ENCODE assay signal across 10 cellular contexts in genomic region chr1:32247452-32247851, GRCh38. TPM values are rescaled to one million over a fixed set of nuclear protein-coding genes. Genes with fewer than 3 reads are reported as not detected.
DNase-seq lines count a peak whose midpoint lies in the region; ATAC-seq, FAIRE-seq and TF ChIP-seq lines count a peak whose summit lies in the region.
"Had no signal": no experiment of that assay in that cellular context is flagged by ENCODE, and none has a peak within 500 bp of the region (broad histone marks: within the 10 kb centered on the region; RNA-seq: fewer than 3 reads in every experiment).

No MANE protein-coding gene starts in this region.

- H3K27ac Mint-ChIP-seq in stimulated activated naive CD8-positive, alpha-beta T cell treated with anti-CD3 and anti-CD28 coated beads, Interleukin-15, Interleukin-2, amounts not matched to agents 100 ng/mL and 50 ng/mL, for 24 hours = peak overlapping the region; percentile 78

- H3K9me3 ChIP-seq in H1 (ENCODE audit: insufficient read depth in 2 of 2, low read depth in 1 of 2, low read length in 1 of 2) (no peaks in the 10 kb centered on the region), neuronal stem cell (replicated peaks in 1 of 2; ENCODE audit: control insufficient read depth in 2 of 2, insufficient read depth in 1 of 2, low read depth in 1 of 2, low read length in 2 of 2) (no peaks in the 10 kb centered on the region)

- no peak overlapping the region for H3K14ac ChIP-seq in H1 (ENCODE audit: insufficient read length)
- no peak overlapping the region for H3K14ac ChIP-seq in neuronal stem cell (ENCODE audit: low read length)

- H3K9ac ChIP-seq in H1 (replicated peaks in 1 of 4; ENCODE audit: extremely low read depth in 1 of 4, low read depth in 3 of 4, low read length in 3 of 4) = no peak overlapping the region; a peak in 1 of 7 replicates
- no peak overlapping the region for H3K9ac ChIP-seq in neuronal stem cell (ENCODE audit: low read depth, low read length, poor library complexity)

- no peaks in the 10 kb centered on the region for H3K79me2 ChIP-seq in H1 (ENCODE audit: control insufficient read depth in 1 of 2, insufficient read depth in 2 of 2, low read length in 2 of 2)

- TF ChIP-seq CTCF in H1 (IDR thresholded peaks at IDR 0.05; ENCODE audit: control extremely low read depth in 1 of 3, insufficient read depth in 1 of 3, low read depth in 1 of 3, low read length in 3 of 3) = no peak

- H2BK20ac ChIP-seq in H1 (ENCODE audit: low read length) = no peak overlapping the region

- peaks cover 4% of the 10 kb centered on the region; the same call in 1 of the 2 replicates for H3K23me2 ChIP-seq in H1 (ENCODE audit: low read depth, low read length)

- TF ChIP-seq RAD21 in H1 (IDR thresholded peaks at IDR 0.05 in 1 of 2, conservative IDR thresholded peaks at IDR 0.05 in 1 of 2; ENCODE audit: low read depth in 2 of 2, low read length in 2 of 2) = no peak

- no peak overlapping the region for H3K27ac ChIP-seq in H1 (ENCODE audit: low read depth, low read length)
- H3K27ac ChIP-seq in neuronal stem cell (replicated peaks; ENCODE audit: low read length) = no peak overlapping the region

- no peak for TF ChIP-seq EP300 in H1 (IDR thresholded peaks at IDR 0.05; ENCODE audit: borderline replicate concordance in 1 of 2, low read depth in 2 of 2, low read length in 2 of 2)

- H3K4me1 Mint-ChIP-seq in stimulated activated naive CD8-positive, alpha-beta T cell treated with anti-CD3 and anti-CD28 coated beads, Interleukin-15, Interleukin-2, amounts not matched to agents 100 ng/mL and 50 ng/mL, for 24 hours (ENCODE audit: low read depth) = peaks cover 64% of the 10 kb centered on the region

- H3K9me3 Mint-ChIP-seq in stimulated activated naive CD8-positive, alpha-beta T cell treated with anti-CD3 and anti-CD28 coated beads, Interleukin-15, Interleukin-2, amounts not matched to agents 100 ng/mL and 50 ng/mL, for 24 hours = no peaks in the 10 kb centered on the region

- H3K23ac ChIP-seq in H1 (ENCODE audit: insufficient read length) (no peak overlapping the region), neuronal stem cell (ENCODE audit: low read depth, low read length, poor library complexity) (no peak overlapping the region)

- peaks cover 7 to 13% (median 10%) of the 10 kb centered on the region in 4 experiments for H3K4me1 ChIP-seq in H1 (replicated peaks in 1 of 4; ENCODE audit: control insufficient read depth in 3 of 4, insufficient read depth in 4 of 4, low read length in 3 of 4)
- peaks cover 12 to 23% of the 10 kb centered on the region in 2 donors for H3K4me1 ChIP-seq in neuronal stem cell (ENCODE audit: control insufficient read depth in 2 of 2, insufficient read depth in 1 of 2, low read depth in 1 of 2, low read length in 2 of 2)

- no peaks in the 10 kb centered on the region for H4K20me1 ChIP-seq in H1 (replicated peaks in 1 of 2; ENCODE audit: control insufficient read depth in 1 of 2, insufficient read depth in 2 of 2, low read length in 2 of 2)

- H2AFZ ChIP-seq in H1 (ENCODE audit: low read length) (no peak overlapping the region), neuronal stem cell (ENCODE audit: low read length) (peak overlapping the region; percentile 84)

- no peak overlapping the region for H3K4ac ChIP-seq in H1 (replicated peaks; ENCODE audit: insufficient read length, low read depth, low read length)
- no peak overlapping the region for H3K4ac ChIP-seq in neuronal stem cell (ENCODE audit: low read length)

- WGBS in H1 (ENCODE audit: extremely low coverage in 1 of 2, insufficient coverage in 1 of 2, insufficient read length in 1 of 2, insufficient replicate concordance in 2 of 2, low coverage in 1 of 2, low lambda C conversion rate in 2 of 2, missing lambda C conversion rate in 1 of 2), 2 experiments = 86% methylated on average over 11 of the region's 12 CpGs; no CpG with 5 or more reads in 1 of the 2 experiments
- no CpG with 5 or more reads among the region's 12 CpGs for WGBS in neuronal stem cell (ENCODE audit: extremely low coverage in 2 of 2, insufficient read length in 2 of 2, insufficient replicate concordance in 1 of 2), 2 donors

- H2BK5ac ChIP-seq in H1 (ENCODE audit: low read depth, low read length) = peak overlapping the region; percentile 52; the same call in 1 of the 2 replicates
- H2BK5ac ChIP-seq in neuronal stem cell (ENCODE audit: low read length) = no peak overlapping the region

- no peak overlapping the region for H4K5ac ChIP-seq in H1 (ENCODE audit: insufficient read length, low read depth, low read length)

- no peaks in the 10 kb centered on the region; a peak in 1 of 7 replicates for H3K27me3 ChIP-seq in H1 (replicated peaks in 1 of 4; ENCODE audit: control insufficient read depth in 3 of 4, extremely low read depth in 1 of 4, insufficient read depth in 3 of 4, low read length in 3 of 4)
- H3K27me3 ChIP-seq in neuronal stem cell (ENCODE audit: control insufficient read depth in 3 of 3, insufficient read depth in 3 of 3, low read depth in 1 of 3, low read length in 3 of 3) = no peaks in the 10 kb centered on the region

- no peak for DNase-seq in stimulated activated naive CD8-positive, alpha-beta T cell treated with anti-CD3 and anti-CD28 coated beads, Interleukin-15, Interleukin-2, amounts not matched to agents 100 U/mL and 50 U/mL, for 24 hours
- DNase-seq in H1 (ENCODE audit: low read depth in 1 of 2, low spot score in 2 of 2) = no peak
- no peak for DNase-seq in neuronal stem cell (ENCODE audit: low spot score)
- no peak for DNase-seq in AML-193 (lab: John Stamatoyannopoulos, UW)
- DNase-seq in iPS-NIHi7 (ENCODE audit: extremely low spot score) = no peak
- no peak for DNase-seq in EL

- H3K79me1 ChIP-seq in H1 (ENCODE audit: low read depth, low read length) (no peaks in the 10 kb centered on the region), neuronal stem cell (ENCODE audit: low read depth, low read length) (no peaks in the 10 kb centered on the region)

- no peak for ATAC-seq in stimulated activated naive CD8-positive, alpha-beta T cell treated with anti-CD3 and anti-CD28 coated beads, Interleukin-15, Interleukin-2, amounts not matched to agents 100 U/mL and 50 U/mL, for 24 hours
- ATAC-seq in GM21423 (IDR thresholded peaks at IDR 0.05; ENCODE audit: unreplicated experiment) = no peak

- peaks cover 10% of the 10 kb centered on the region for H3K36me3 Mint-ChIP-seq in stimulated activated naive CD8-positive, alpha-beta T cell treated with anti-CD3 and anti-CD28 coated beads, Interleukin-15, Interleukin-2, amounts not matched to agents 100 ng/mL and 50 ng/mL, for 24 hours (ENCODE audit: low read depth)

- H3K36me3 ChIP-seq in H1 (ENCODE audit: control insufficient read depth in 2 of 4, insufficient read depth in 4 of 4, low read length in 3 of 4) = no peaks in the 10 kb centered on the region
- H3K36me3 ChIP-seq in neuronal stem cell (replicated peaks in 1 of 2; ENCODE audit: control insufficient read depth in 2 of 2, insufficient read depth in 2 of 2, low read length in 2 of 2) = no peaks in the 10 kb centered on the region

- H3K4me2 ChIP-seq in H1 (ENCODE audit: insufficient read depth in 1 of 2, low read depth in 2 of 2, low read length in 2 of 2) (no peak overlapping the region), neuronal stem cell (ENCODE audit: insufficient read depth, low read length, poor library complexity, severe bottlenecking) (no peak overlapping the region)

- H3K18ac ChIP-seq in H1 (ENCODE audit: extremely low read depth, low read length) (no peak overlapping the region; the same call in 1 of the 2 replicates), neuronal stem cell (ENCODE audit: low read length) (no peak overlapping the region)

- H4K91ac ChIP-seq in H1 (replicated peaks; ENCODE audit: insufficient read length, low read length) (no peak overlapping the region), neuronal stem cell (ENCODE audit: low read depth, low read length, poor library complexity) (no peak overlapping the region)

- no peak overlapping the region for H4K8ac ChIP-seq in H1 (ENCODE audit: extremely low read depth, insufficient read depth, low read length)
- H4K8ac ChIP-seq in neuronal stem cell (ENCODE audit: low read depth, low read length) = no peak overlapping the region

- H2BK120ac ChIP-seq in H1 (replicated peaks; ENCODE audit: low read depth, low read length) (no peak overlapping the region), neuronal stem cell (ENCODE audit: low read depth, low read length) (no peak overlapping the region)

- no peak overlapping the region for H3K56ac ChIP-seq in H1 (replicated peaks; ENCODE audit: insufficient read length, low read depth, low read length)

- CTCF ChIA-PET in H1 (lab: Charles Lee; ENCODE audit: partially characterized antibody) = interaction anchor here (0.9 to 6.1 kb wide), 18 partner anchors 11 to 105 kb away, joined by 3 to 66 read pairs (median 6); partner anchors contain the start of genes CCDC28B and HDAC1

- no peak overlapping the region for H3K4me3 ChIP-seq in H1 (ENCODE audit: extremely low read depth in 1 of 4, insufficient read depth in 2 of 4, low read depth in 3 of 4, low read length in 4 of 4)
- no peak overlapping the region for H3K4me3 ChIP-seq in neuronal stem cell (ENCODE audit: low read length in 2 of 2)

- H2AK5ac ChIP-seq in H1 (ENCODE audit: low read depth, low read length) = no peak overlapping the region
- peak overlapping the region; percentile 34 for H2AK5ac ChIP-seq in neuronal stem cell (ENCODE audit: low read depth, low read length)

- H3K4me3 Mint-ChIP-seq in stimulated activated naive CD8-positive, alpha-beta T cell treated with anti-CD3 and anti-CD28 coated beads, Interleukin-15, Interleukin-2, amounts not matched to agents 100 ng/mL and 50 ng/mL, for 24 hours = no peak overlapping the region

- no peak for TF ChIP-seq POLR2A in H1 (IDR thresholded peaks at IDR 0.05; ENCODE audit: control extremely low read depth in 1 of 2, low read depth in 2 of 2, low read length in 2 of 2)

- H3K27me3 Mint-ChIP-seq in stimulated activated naive CD8-positive, alpha-beta T cell treated with anti-CD3 and anti-CD28 coated beads, Interleukin-15, Interleukin-2, amounts not matched to agents 100 ng/mL and 50 ng/mL, for 24 hours = no peaks in the 10 kb centered on the region

- H2BK12ac ChIP-seq in H1 (ENCODE audit: low read depth, low read length) (peak overlapping the region; percentile 68; the same call in 1 of the 2 replicates), neuronal stem cell (ENCODE audit: low read length) (no peak overlapping the region)

- POLR2A ChIA-PET in H1 (lab: Charles Lee; ENCODE audit: partially characterized antibody) = interaction anchor here (1.5 to 6.6 kb wide), 4 partner anchors 27 to 104 kb away, joined by 3 to 50 read pairs (median 17); partner anchors contain the start of gene MARCKSL1

- H2BK15ac ChIP-seq in H1 (ENCODE audit: low read length) = no peak overlapping the region; the same call in 1 of the 2 replicates
- no peak overlapping the region for H2BK15ac ChIP-seq in neuronal stem cell (ENCODE audit: low read length)

- no peak for FAIRE-seq in H1 (lab: Jason Lieb, UNC)
- FAIRE-seq: bronchial epithelial cell had no signal

RNA-seq across cellular contexts. Expression of gene FAM167B, which starts 0.4 kb away (rescaled TPM):
- 3.2 and 3.9 TPM in 2 replicates for total RNA-seq in H1 (2021; fragmentation: NEBNext Ultra II Directional; extraction: Animal tissue kit (Norgen Biotek cat#: 25700))
- polyA plus RNA-seq in H1 (2011; rRNA removed) = 2.8 and 4.2 TPM in 2 replicates
- polyA plus RNA-seq in H1 (2011; cell fraction: cytosol; rRNA removed) = 5.2 TPM
- polyA plus RNA-seq in H1 (2011; cell fraction: nucleus; rRNA removed) = 5.4 TPM
- polyA plus RNA-seq in H1 (2012, experiment 1 of 2) = 1.9 to 5.2 TPM (median 4.2 TPM) in 4 replicates
- 1.3 TPM for polyA plus RNA-seq in H1 (2012, experiment 2 of 2)
- polyA plus RNA-seq in H1 (2013, experiment 1 of 2) = 3.7 TPM
- 2.9 TPM for polyA plus RNA-seq in H1 (2013, experiment 2 of 2)
- polyA minus RNA-seq in H1 (2011; rRNA and poly(A)+ RNA removed) = 1.3 and 1.6 TPM in 2 replicates
- not detected for polyA minus RNA-seq in H1 (2011; cell fraction: cytosol; rRNA and poly(A)+ RNA removed)
- 1.00 TPM for polyA minus RNA-seq in H1 (2011; cell fraction: nucleus; rRNA and poly(A)+ RNA removed)
- polyA plus RNA-seq in neuronal stem cell (2013, experiment 1 of 2) = 4.3 TPM
- polyA plus RNA-seq in neuronal stem cell (2013, experiment 2 of 2) = 4.2 TPM

RNA-seq across cellular contexts. Expression of gene LCK, which starts 3.6 kb away (rescaled TPM):
- 71.6 and 75.3 TPM in 2 replicates for total RNA-seq in H1 (2021; fragmentation: NEBNext Ultra II Directional; extraction: Animal tissue kit (Norgen Biotek cat#: 25700))
- polyA plus RNA-seq in H1 (2011; rRNA removed) = 99.2 and 122 TPM in 2 replicates
- 80.3 TPM for polyA plus RNA-seq in H1 (2011; cell fraction: cytosol; rRNA removed)
- 138 TPM for polyA plus RNA-seq in H1 (2011; cell fraction: nucleus; rRNA removed)
- 41.5 to 81.1 TPM (median 76.4 TPM) in 4 replicates for polyA plus RNA-seq in H1 (2012, experiment 1 of 2)
- 82.1 TPM for polyA plus RNA-seq in H1 (2012, experiment 2 of 2)
- polyA plus RNA-seq in H1 (2013, experiment 1 of 2) = 56.6 TPM
- polyA plus RNA-seq in H1 (2013, experiment 2 of 2) = 56.6 TPM
- 85.2 and 111 TPM in 2 replicates for polyA minus RNA-seq in H1 (2011; rRNA and poly(A)+ RNA removed)
- polyA minus RNA-seq in H1 (2011; cell fraction: cytosol; rRNA and poly(A)+ RNA removed) = 36.1 TPM
- polyA minus RNA-seq in H1 (2011; cell fraction: nucleus; rRNA and poly(A)+ RNA removed) = 49.8 TPM
- 0.01 TPM for polyA plus RNA-seq in neuronal stem cell (2013, experiment 1 of 2)
- 0.08 TPM for polyA plus RNA-seq in neuronal stem cell (2013, experiment 2 of 2)
- total RNA-seq: bronchial epithelial cell, myocyte had no signal

RNA-seq across cellular contexts. Expression of gene EIF3I, which starts 25.2 kb away (rescaled TPM):
- total RNA-seq in H1 (2021; fragmentation: NEBNext Ultra II Directional; extraction: Animal tissue kit (Norgen Biotek cat#: 25700)) = 243 and 247 TPM in 2 replicates
- 345 and 346 TPM in 2 replicates for polyA plus RNA-seq in H1 (2011; rRNA removed)
- polyA plus RNA-seq in H1 (2011; cell fraction: cytosol; rRNA removed) = 491 TPM
- 118 TPM for polyA plus RNA-seq in H1 (2011; cell fraction: nucleus; rRNA removed)
- 274 to 311 TPM (median 295 TPM) in 4 replicates for polyA plus RNA-seq in H1 (2012, experiment 1 of 2)
- 304 TPM for polyA plus RNA-seq in H1 (2012, experiment 2 of 2)
- 151 TPM for polyA plus RNA-seq in H1 (2013, experiment 1 of 2)
- 164 TPM for polyA plus RNA-seq in H1 (2013, experiment 2 of 2)
- polyA minus RNA-seq in H1 (2011; rRNA and poly(A)+ RNA removed) = 427 and 480 TPM in 2 replicates
- polyA minus RNA-seq in H1 (2011; cell fraction: cytosol; rRNA and poly(A)+ RNA removed) = 115 TPM
- 67.6 TPM for polyA minus RNA-seq in H1 (2011; cell fraction: nucleus; rRNA and poly(A)+ RNA removed)
- 141 TPM for polyA plus RNA-seq in neuronal stem cell (2013, experiment 1 of 2)
- 146 TPM for polyA plus RNA-seq in neuronal stem cell (2013, experiment 2 of 2)

RNA-seq across cellular contexts. Expression of gene TMEM234, which starts 25.3 kb away (rescaled TPM):
- total RNA-seq in H1 (2021; fragmentation: NEBNext Ultra II Directional; extraction: Animal tissue kit (Norgen Biotek cat#: 25700)) = 8.9 TPM in 2 replicates
- 8.6 and 8.7 TPM in 2 replicates for polyA plus RNA-seq in H1 (2011; rRNA removed)
- 8.4 TPM for polyA plus RNA-seq in H1 (2011; cell fraction: cytosol; rRNA removed)
- 35.6 TPM for polyA plus RNA-seq in H1 (2011; cell fraction: nucleus; rRNA removed)
- 9.2 to 11.2 TPM (median 10.1 TPM) in 4 replicates for polyA plus RNA-seq in H1 (2012, experiment 1 of 2)
- 11.5 TPM for polyA plus RNA-seq in H1 (2012, experiment 2 of 2)
- 7.5 TPM for polyA plus RNA-seq in H1 (2013, experiment 1 of 2)
- 7.6 TPM for polyA plus RNA-seq in H1 (2013, experiment 2 of 2)
- polyA minus RNA-seq in H1 (2011; rRNA and poly(A)+ RNA removed) = 22.9 and 24.8 TPM in 2 replicates
- 7.0 TPM for polyA minus RNA-seq in H1 (2011; cell fraction: cytosol; rRNA and poly(A)+ RNA removed)
- polyA minus RNA-seq in H1 (2011; cell fraction: nucleus; rRNA and poly(A)+ RNA removed) = 28.7 TPM
- polyA plus RNA-seq in neuronal stem cell (2013, experiment 1 of 2) = 7.0 TPM
- polyA plus RNA-seq in neuronal stem cell (2013, experiment 2 of 2) = 7.0 TPM

RNA-seq across cellular contexts. Expression of gene DCDC2B, which starts 38.6 kb away (rescaled TPM):
- not detected in 2 replicates for total RNA-seq in H1 (2021; fragmentation: NEBNext Ultra II Directional; extraction: Animal tissue kit (Norgen Biotek cat#: 25700))
- polyA plus RNA-seq in H1 (2011; rRNA removed) = not detected in 2 replicates
- polyA plus RNA-seq in H1 (2011; cell fraction: cytosol; rRNA removed) = not detected
- polyA plus RNA-seq in H1 (2011; cell fraction: nucleus; rRNA removed) = 0.09 TPM
- 0.11 to 0.18 TPM (median 0.14 TPM) in 4 replicates for polyA plus RNA-seq in H1 (2012, experiment 1 of 2)
- polyA plus RNA-seq in H1 (2012, experiment 2 of 2) = 0.10 TPM
- polyA plus RNA-seq in H1 (2013, experiment 1 of 2) = not detected
- not detected for polyA plus RNA-seq in H1 (2013, experiment 2 of 2)
- polyA minus RNA-seq in H1 (2011; rRNA and poly(A)+ RNA removed) = not detected in 2 replicates
- polyA minus RNA-seq in H1 (2011; cell fraction: cytosol; rRNA and poly(A)+ RNA removed) = not detected
- not detected for polyA minus RNA-seq in H1 (2011; cell fraction: nucleus; rRNA and poly(A)+ RNA removed)
- 0.03 TPM for polyA plus RNA-seq in neuronal stem cell (2013, experiment 1 of 2)
- not detected for polyA plus RNA-seq in neuronal stem cell (2013, experiment 2 of 2)
- total RNA-seq: bronchial epithelial cell had no signal
